39 cellular contexts compared by ENCODE assay signal in genomic region chr7:99170065-99170729, GRCh38. TPM values are rescaled to one million over a fixed set of nuclear protein-coding genes. Genes with fewer than 3 reads are reported as not detected.
"Had no signal": no experiment of that assay in that cellular context is flagged by ENCODE, and none has a peak within 500 bp of the region (broad histone marks: within the 10 kb centered on the region; RNA-seq: fewer than 3 reads in every experiment).

No MANE protein-coding gene starts in this region.

- FAIRE-seq: bronchial epithelial cell, TTC549 had no signal

- H3K27ac Mint-ChIP-seq: activated B cell treated with CpG ODN at 0.5 μM for 24 hours; activated CD4-positive, alpha-beta memory T cell treated with anti-CD3 and anti-CD28 coated beads for 36 hours; activated CD4-positive, alpha-beta T cell treated with anti-CD3 and anti-CD28 coated beads, Interleukin-2, amount 10 ng/mL, durations not matched to agents 24 days and 14 days; activated CD8-positive, alpha-beta T cell treated with anti-CD3 and anti-CD28 coated beads for 36 hours; activated naive CD4-positive, alpha-beta T cell treated with anti-CD3 and anti-CD28 coated beads, Interleukin-2, amount 10 ng/mL, durations not matched to agents 7 days and 5 days; activated naive CD4-positive, alpha-beta T cell treated with anti-CD3 and anti-CD28 coated beads, Interleukin-2, amount 50 U/mL, for 24 hours; activated naive CD8-positive, alpha-beta T cell; activated naive CD8-positive, alpha-beta T cell treated with anti-CD3 and anti-CD28 coated beads, Interleukin-2, amount 10 ng/mL, durations not matched to agents 7 days and 5 days; activated naive CD8-positive, alpha-beta T cell treated with anti-CD3 and anti-CD28 coated beads, Interleukin-2, amount 50 U/mL, for 24 hours; activated T-cell treated with anti-CD3 and anti-CD28 coated beads, Interleukin-2, amount 50 U/mL, for 72 hours; activated T-helper 1 cell treated with anti-CD3 and anti-CD28 coated beads, Interleukin-12 subunit alpha, Interleukin-12 subunit beta, Interleukin-2, Interleukin-4 antibody, amounts not matched to agents 30 ng/mL and 10 ng/mL and 1 ng/mL, durations not matched to agents 14 hours and 24 hours and 36 hours; activated T-helper 17 cell treated with anti-CD3 and anti-CD28 coated beads, Interleukin-2, amount 50 U/mL, for 72 hours; brain; T-helper 1 cell treated with Interleukin-12 subunit alpha and Interleukin-12 subunit beta and Interleukin-4 antibody, amounts not matched to agents 30 μg/mL and 1 μg/mL, for 36 hours; T-helper 2 cell treated with Interferon-gamma antibody and Interleukin-4, amounts not matched to agents 5 μg/mL and 100 μg/mL, for 36 hours had no signal

- H3K27ac ChIP-seq: ascending aorta, cardiac muscle cell, VCaP had no signal

- H3K4me3 Mint-ChIP-seq: activated B cell treated with CpG ODN at 0.5 μM for 24 hours; activated CD4-positive, alpha-beta memory T cell treated with anti-CD3 and anti-CD28 coated beads for 36 hours; activated CD4-positive, alpha-beta T cell treated with anti-CD3 and anti-CD28 coated beads, Interleukin-2, amount 10 ng/mL, durations not matched to agents 24 days and 14 days; activated CD8-positive, alpha-beta T cell treated with anti-CD3 and anti-CD28 coated beads for 36 hours; activated naive CD4-positive, alpha-beta T cell treated with anti-CD3 and anti-CD28 coated beads, Interleukin-2, amount 10 ng/mL, durations not matched to agents 7 days and 5 days; activated naive CD4-positive, alpha-beta T cell treated with anti-CD3 and anti-CD28 coated beads, Interleukin-2, amount 50 U/mL, for 24 hours; activated naive CD8-positive, alpha-beta T cell; activated naive CD8-positive, alpha-beta T cell treated with anti-CD3 and anti-CD28 coated beads, Interleukin-2, amount 10 ng/mL, durations not matched to agents 7 days and 5 days; activated naive CD8-positive, alpha-beta T cell treated with anti-CD3 and anti-CD28 coated beads, Interleukin-2, amount 50 U/mL, for 24 hours; activated T-cell treated with anti-CD3 and anti-CD28 coated beads, Interleukin-2, amount 50 U/mL, for 4 hours; activated T-cell treated with anti-CD3 and anti-CD28 coated beads, Interleukin-2, amount 50 U/mL, for 72 hours; activated T-helper 1 cell treated with anti-CD3 and anti-CD28 coated beads, Interleukin-12 subunit alpha, Interleukin-12 subunit beta, Interleukin-2, Interleukin-4 antibody, amounts not matched to agents 30 ng/mL and 10 ng/mL and 1 ng/mL, durations not matched to agents 14 hours and 24 hours and 36 hours; activated T-helper 17 cell treated with anti-CD3 and anti-CD28 coated beads, Interleukin-2, amount 50 U/mL, for 72 hours; brain; central memory CD8-positive, alpha-beta T cell; T-helper 1 cell treated with Interleukin-12 subunit alpha and Interleukin-12 subunit beta and Interleukin-4 antibody, amounts not matched to agents 30 μg/mL and 1 μg/mL, for 36 hours; T-helper 2 cell treated with Interferon-gamma antibody and Interleukin-4, amounts not matched to agents 5 μg/mL and 100 μg/mL, for 36 hours had no signal

- H3K27me3 ChIP-seq: ascending aorta, cardiac muscle cell had no signal

- ATAC-seq: activated CD8-positive, alpha-beta T cell treated with anti-CD3 and anti-CD28 coated beads for 36 hours; activated naive CD8-positive, alpha-beta T cell treated with anti-CD3 and anti-CD28 coated beads, Interleukin-2, amount 50 U/mL, for 24 hours; activated T-cell treated with anti-CD3 and anti-CD28 coated beads, Interleukin-2, amount 50 U/mL, for 4 hours; activated T-cell treated with anti-CD3 and anti-CD28 coated beads, Interleukin-2, amount 50 U/mL, for 72 hours; activated T-helper 17 cell treated with anti-CD3 and anti-CD28 coated beads, Interleukin-2, amount 50 U/mL, for 72 hours had no signal

- H3K4me3 ChIP-seq: ascending aorta, cardiac muscle cell had no signal

- DNase-seq: activated B cell treated with CpG ODN at 0.5 μM for 24 hours; activated CD4-positive, alpha-beta memory T cell treated with anti-CD3 and anti-CD28 coated beads for 36 hours; activated CD4-positive, alpha-beta T cell treated with anti-CD3 and anti-CD28 coated beads for 4 hours; activated CD4-positive, alpha-beta T cell treated with anti-CD3 and anti-CD28 coated beads, Interleukin-2, amount 10 ng/mL, durations not matched to agents 24 days and 14 days; activated CD4-positive, alpha-beta T cell treated with anti-CD3 and anti-CD28 coated beads, Interleukin-2, amount 50 U/mL, for 1 hour; activated CD4-positive, alpha-beta T cell treated with anti-CD3 and anti-CD28 coated beads, Interleukin-2, amount 50 U/mL, for 4 hours; activated CD4-positive, CD25-positive, alpha-beta regulatory T cell treated with anti-CD3 and anti-CD28 coated beads, Interleukin-2, amount 50 U/mL, for 72 hours; activated CD8-positive, alpha-beta memory T cell treated with anti-CD3 and anti-CD28 coated beads, Interleukin-2, amount 50 U/mL, for 4 hours; activated CD8-positive, alpha-beta T cell treated with anti-CD3 and anti-CD28 coated beads for 36 hours; activated effector memory CD4-positive, alpha-beta T cell treated with anti-CD3 and anti-CD28 coated beads, Interleukin-2, amount 50 U/mL, for 16 hours; activated naive CD4-positive, alpha-beta T cell treated with anti-CD3 and anti-CD28 coated beads, Interleukin-2, amount 10 ng/mL, durations not matched to agents 7 days and 5 days; activated naive CD4-positive, alpha-beta T cell treated with Interleukin-2 at 50 U/mL for 16 hours; activated naive CD8-positive, alpha-beta T cell treated with anti-CD3 and anti-CD28 coated beads, Interleukin-2, amount 10 ng/mL, durations not matched to agents 7 days and 5 days; activated naive CD8-positive, alpha-beta T cell treated with anti-CD3 and anti-CD28 coated beads, Interleukin-2, amount 50 U/mL, for 24 hours; activated T-cell treated with anti-CD3 and anti-CD28 coated beads for 4 hours; activated T-cell treated with anti-CD3 and anti-CD28 coated beads, Interleukin-2, amount 50 U/mL, for 1 hour; activated T-cell treated with anti-CD3 and anti-CD28 coated beads, Interleukin-2, amount 50 U/mL, for 4 hours; activated T-cell treated with anti-CD3 and anti-CD28 coated beads, Interleukin-2, amount 50 U/mL, for 72 hours; amygdala; anterior cingulate cortex; caudate nucleus; cerebellar nuclear complex; T-helper 1 cell; T-helper 2 cell; T-helper 9 cell had no signal

- H3K4me1 ChIP-seq: ascending aorta had no signal

- H3K36me3 Mint-ChIP-seq: activated CD4-positive, alpha-beta memory T cell treated with anti-CD3 and anti-CD28 coated beads for 36 hours; activated naive CD4-positive, alpha-beta T cell treated with anti-CD3 and anti-CD28 coated beads, Interleukin-2, amount 10 ng/mL, durations not matched to agents 7 days and 5 days; activated naive CD4-positive, alpha-beta T cell treated with anti-CD3 and anti-CD28 coated beads, Interleukin-2, amount 50 U/mL, for 24 hours; activated naive CD8-positive, alpha-beta T cell; activated naive CD8-positive, alpha-beta T cell treated with anti-CD3 and anti-CD28 coated beads, Interleukin-2, amount 10 ng/mL, durations not matched to agents 7 days and 5 days; brain had no signal

- H3K9me3 ChIP-seq: ascending aorta had no signal

- H3K36me3 ChIP-seq: ascending aorta, cardiac muscle cell had no signal

- H3K9me3 Mint-ChIP-seq: activated B cell treated with CpG ODN at 0.5 μM for 24 hours; activated CD4-positive, alpha-beta memory T cell treated with anti-CD3 and anti-CD28 coated beads for 36 hours; activated CD4-positive, alpha-beta T cell treated with anti-CD3 and anti-CD28 coated beads, Interleukin-2, amount 10 ng/mL, durations not matched to agents 24 days and 14 days; activated CD8-positive, alpha-beta T cell treated with anti-CD3 and anti-CD28 coated beads for 36 hours; activated naive CD4-positive, alpha-beta T cell treated with anti-CD3 and anti-CD28 coated beads, Interleukin-2, amount 10 ng/mL, durations not matched to agents 7 days and 5 days; activated naive CD4-positive, alpha-beta T cell treated with anti-CD3 and anti-CD28 coated beads, Interleukin-2, amount 50 U/mL, for 24 hours; activated naive CD8-positive, alpha-beta T cell treated with anti-CD3 and anti-CD28 coated beads, Interleukin-2, amount 10 ng/mL, durations not matched to agents 7 days and 5 days; activated naive CD8-positive, alpha-beta T cell treated with anti-CD3 and anti-CD28 coated beads, Interleukin-2, amount 50 U/mL, for 24 hours; activated T-cell treated with anti-CD3 and anti-CD28 coated beads, Interleukin-2, amount 50 U/mL, for 4 hours; activated T-helper 1 cell treated with anti-CD3 and anti-CD28 coated beads, Interleukin-12 subunit alpha, Interleukin-12 subunit beta, Interleukin-2, Interleukin-4 antibody, amounts not matched to agents 30 ng/mL and 10 ng/mL and 1 ng/mL, durations not matched to agents 14 hours and 24 hours and 36 hours; activated T-helper 17 cell treated with anti-CD3 and anti-CD28 coated beads, Interleukin-2, amount 50 U/mL, for 72 hours; central memory CD8-positive, alpha-beta T cell; T-helper 1 cell treated with Interleukin-12 subunit alpha and Interleukin-12 subunit beta and Interleukin-4 antibody, amounts not matched to agents 30 μg/mL and 1 μg/mL, for 36 hours; T-helper 2 cell treated with Interferon-gamma antibody and Interleukin-4, amounts not matched to agents 5 μg/mL and 100 μg/mL, for 36 hours had no signal

- H3K4me1 Mint-ChIP-seq: activated B cell treated with CpG ODN at 0.5 μM for 24 hours; activated CD4-positive, alpha-beta T cell treated with anti-CD3 and anti-CD28 coated beads, Interleukin-2, amount 10 ng/mL, durations not matched to agents 24 days and 14 days; activated naive CD4-positive, alpha-beta T cell treated with anti-CD3 and anti-CD28 coated beads, Interleukin-2, amount 10 ng/mL, durations not matched to agents 7 days and 5 days; activated naive CD4-positive, alpha-beta T cell treated with anti-CD3 and anti-CD28 coated beads, Interleukin-2, amount 50 U/mL, for 24 hours; activated naive CD8-positive, alpha-beta T cell treated with anti-CD3 and anti-CD28 coated beads, Interleukin-2, amount 10 ng/mL, durations not matched to agents 7 days and 5 days; activated naive CD8-positive, alpha-beta T cell treated with anti-CD3 and anti-CD28 coated beads, Interleukin-2, amount 50 U/mL, for 24 hours; activated T-helper 17 cell treated with anti-CD3 and anti-CD28 coated beads, Interleukin-2, amount 50 U/mL, for 72 hours; brain; central memory CD8-positive, alpha-beta T cell had no signal

- H3K27me3 Mint-ChIP-seq: activated CD4-positive, alpha-beta memory T cell treated with anti-CD3 and anti-CD28 coated beads for 36 hours; activated naive CD8-positive, alpha-beta T cell had no signal

RNA-seq across cellular contexts. Expression of gene KPNA7, which starts 37.7 kb away (rescaled TPM):
- total RNA-seq: activated B cell treated with CpG ODN at 0.5 μM for 24 hours; activated CD4-positive, alpha-beta memory T cell treated with anti-CD3 and anti-CD28 coated beads for 36 hours; activated CD4-positive, alpha-beta T cell treated with anti-CD3 and anti-CD28 coated beads, Interleukin-2, amount 10 ng/mL, durations not matched to agents 24 days and 14 days; activated CD8-positive, alpha-beta memory T cell treated with anti-CD3 and anti-CD28 coated beads for 36 hours; activated naive CD8-positive, alpha-beta T cell treated with anti-CD3 and anti-CD28 coated beads, Interleukin-2, amount 10 ng/mL, durations not matched to agents 7 days and 5 days; activated T-cell treated with anti-CD3 and anti-CD28 coated beads, Interleukin-2, amount 50 U/mL, for 4 hours; activated T-helper 1 cell treated with anti-CD3 and anti-CD28 coated beads, Interleukin-12 subunit alpha, Interleukin-12 subunit beta, Interleukin-2, Interleukin-4 antibody, amounts not matched to agents 30 ng/mL and 10 ng/mL and 1 ng/mL, durations not matched to agents 14 hours and 24 hours and 36 hours; activated T-helper 17 cell treated with anti-CD3 and anti-CD28 coated beads, Interleukin-2, amount 50 U/mL, for 72 hours; ascending aorta; cardiac muscle cell had no signal
- polyA plus RNA-seq: cardiac muscle cell had no signal
